8 cellular contexts compared by ENCODE assay signal in the genomic region with DNA sequence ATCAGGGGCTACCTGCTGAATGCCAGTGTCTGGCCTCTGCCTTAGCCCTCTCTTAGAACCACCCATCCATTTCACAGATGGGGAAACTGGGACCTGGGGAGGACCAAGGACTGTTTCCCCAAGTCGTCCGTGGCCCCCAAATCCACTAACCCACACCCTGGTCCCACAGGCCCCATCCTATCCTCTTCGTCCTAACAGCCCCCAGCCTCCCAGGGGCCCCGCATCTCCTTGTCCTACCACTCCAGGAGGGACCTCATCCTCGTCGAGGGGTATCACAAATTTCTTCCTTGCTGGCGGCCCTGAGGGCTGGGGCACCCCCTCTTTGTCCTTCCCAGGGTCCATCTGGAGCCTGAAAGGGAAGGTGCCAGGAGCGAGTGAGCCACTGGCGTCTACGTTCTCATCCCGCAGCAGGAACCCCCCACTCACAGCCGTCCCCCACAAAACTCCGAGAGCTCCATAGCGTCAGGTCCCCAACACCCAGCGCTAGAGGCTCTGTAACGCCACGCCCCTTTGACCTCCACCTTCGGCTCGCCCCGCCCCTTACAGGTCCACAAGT. TPM values are rescaled to one million over a fixed set of nuclear protein-coding genes. Genes with fewer than 3 reads are reported as not detected.
A peak's percentile ranks its signal among the peaks of the same experiment; 100 is the strongest.
DNase-seq lines count a peak whose midpoint lies in the region; ATAC-seq, FAIRE-seq and TF ChIP-seq lines count a peak whose summit lies in the region.

No MANE protein-coding gene starts in this region.

- H4K12ac ChIP-seq in trophoblast cell (ENCODE audit: low read depth, low read length) = peak overlapping the region; percentile 86

- H2BK120ac ChIP-seq in trophoblast cell (ENCODE audit: insufficient read depth, low read length, poor library complexity) = peak overlapping the region; percentile 39

- peak overlapping the region; percentile 94 for H4K91ac ChIP-seq in trophoblast cell (ENCODE audit: low read depth, low read length)

- peak overlapping the region; percentile 60 for H3K18ac ChIP-seq in trophoblast cell (ENCODE audit: low read length)

- H2BK12ac ChIP-seq in trophoblast cell (ENCODE audit: low read length) = peak overlapping the region; percentile 64

- H3K14ac ChIP-seq in trophoblast cell (ENCODE audit: low read length) = peak overlapping the region; percentile 69

- H2AFZ ChIP-seq in trophoblast cell (ENCODE audit: insufficient read depth, low read length, poor library complexity) = peak overlapping the region; percentile 80

- H3K4me2 ChIP-seq in trophoblast cell (ENCODE audit: low read length) = peak overlapping the region; percentile 67

- no peak for TF ChIP-seq POLR2A in H54 (IDR thresholded peaks at IDR 0.05; ENCODE audit: low read depth, low read length)

- no peak for FAIRE-seq in H54 (lab: Jason Lieb, UNC)

- H3K9me3 ChIP-seq in CD8-positive, alpha-beta memory T cell (ENCODE audit: low read length) = no peaks in the 10 kb centered on the region
- no peaks in the 10 kb centered on the region for H3K9me3 ChIP-seq in endodermal cell (ENCODE audit: control insufficient read depth, low read length)
- no peaks in the 10 kb centered on the region for H3K9me3 ChIP-seq in trophoblast cell (ENCODE audit: insufficient read depth, low read depth, low read length)

- H4K8ac ChIP-seq in trophoblast cell (ENCODE audit: low read depth, low read length) = peak overlapping the region; percentile 91

- no peaks in the 10 kb centered on the region for H3K27me3 ChIP-seq in CD8-positive, alpha-beta memory T cell (ENCODE audit: insufficient read depth, low read length, poor library complexity, severe bottlenecking)
- H3K27me3 ChIP-seq in endodermal cell (ENCODE audit: control insufficient read depth, insufficient read depth, low read length, poor library complexity, severe bottlenecking) (no peaks in the 10 kb centered on the region), trophoblast cell (ENCODE audit: insufficient read depth, low read length) (no peaks in the 10 kb centered on the region)

- CTCF ChIA-PET in CD8-positive, alpha-beta memory T cell (lab: Charles Lee) = interaction anchor here (0.6 to 1.0 kb wide), 2 partner anchors 14 to 16 kb away, joined by 3 read pairs; no protein-coding TSS in a partner anchor

- no peak for TF ChIP-seq CTCF in endodermal cell (conservative IDR thresholded peaks at IDR 0.05)

- DNase-seq in CD8-positive, alpha-beta memory T cell = peak in 2 of 5 donors; percentile 71
- DNase-seq in endodermal cell (no peak), trophoblast cell (no peak), SHP77 (lab: John Stamatoyannopoulos, UW) (no peak), NCI-H345 (lab: John Stamatoyannopoulos, UW) (no peak), H54 (ENCODE audit: insufficient read length, low spot score) (no peak)

- H3K23ac ChIP-seq in trophoblast cell (ENCODE audit: low read length) = no peak overlapping the region

- peak overlapping the region; percentile 25 for H3K4ac ChIP-seq in trophoblast cell (ENCODE audit: low read depth, low read length)

- no peaks in the 10 kb centered on the region for H3K9me3 Mint-ChIP-seq in CD8-positive, alpha-beta memory T cell
- no peaks in the 10 kb centered on the region for H3K9me3 Mint-ChIP-seq in T-helper 1 cell treated with Interleukin-12 subunit alpha and Interleukin-12 subunit beta and Interleukin-4 antibody, amounts not matched to agents 30 μg/mL and 1 μg/mL, for 36 hours
- H3K9me3 Mint-ChIP-seq in endodermal cell = no peaks in the 10 kb centered on the region

- peaks cover 0 to 38% (median 0%) of the 10 kb centered on the region in 3 donors for H3K36me3 Mint-ChIP-seq in CD8-positive, alpha-beta memory T cell
- peaks cover 24% of the 10 kb centered on the region for H3K36me3 Mint-ChIP-seq in T-helper 1 cell treated with Interleukin-12 subunit alpha and Interleukin-12 subunit beta and Interleukin-4 antibody, amounts not matched to agents 30 μg/mL and 1 μg/mL, for 36 hours (ENCODE audit: low read depth)
- peaks cover 20% of the 10 kb centered on the region for H3K36me3 Mint-ChIP-seq in endodermal cell (ENCODE audit: low read depth)

- ATAC-seq in HG03135 (IDR thresholded peaks at IDR 0.05; ENCODE audit: unreplicated experiment) = no peak

- H3K4me1 ChIP-seq in CD8-positive, alpha-beta memory T cell (ENCODE audit: insufficient read depth, low read length) = peaks cover 24% of the 10 kb centered on the region
- H3K4me1 ChIP-seq in endodermal cell (ENCODE audit: control insufficient read depth, insufficient read depth, low read length) (no peaks in the 10 kb centered on the region), trophoblast cell (ENCODE audit: control insufficient read depth in 1 of 2, insufficient read depth in 2 of 2, low read length in 2 of 2) (peaks cover 11 to 18% of the 10 kb centered on the region in 2 experiments)

- H3K4me1 Mint-ChIP-seq in CD8-positive, alpha-beta memory T cell = peaks cover 37 to 63% (median 41%) of the 10 kb centered on the region in 3 donors
- peaks cover 45% of the 10 kb centered on the region for H3K4me1 Mint-ChIP-seq in T-helper 1 cell treated with Interleukin-12 subunit alpha and Interleukin-12 subunit beta and Interleukin-4 antibody, amounts not matched to agents 30 μg/mL and 1 μg/mL, for 36 hours (ENCODE audit: low read depth)
- H3K4me1 Mint-ChIP-seq in endodermal cell = peaks cover 15% of the 10 kb centered on the region

- H3K79me2 ChIP-seq in trophoblast cell (ENCODE audit: control insufficient read depth, insufficient read depth, low read length, poor library complexity) = peaks cover 8% of the 10 kb centered on the region

- H3K27me3 Mint-ChIP-seq in CD8-positive, alpha-beta memory T cell = peaks cover 0 to 2% of the 10 kb centered on the region in 2 donors
- H3K27me3 Mint-ChIP-seq in T-helper 1 cell treated with Interleukin-12 subunit alpha and Interleukin-12 subunit beta and Interleukin-4 antibody, amounts not matched to agents 30 μg/mL and 1 μg/mL, for 36 hours (ENCODE audit: low read depth) = peaks cover 4% of the 10 kb centered on the region
- H3K27me3 Mint-ChIP-seq in endodermal cell (ENCODE audit: insufficient read depth) = no peaks in the 10 kb centered on the region

- peak overlapping the region; percentile 75 for H2BK5ac ChIP-seq in trophoblast cell (ENCODE audit: low read depth, low read length, poor library complexity)

- peak overlapping the region; percentile 63 to 97 (median 92) for H3K27ac Mint-ChIP-seq in CD8-positive, alpha-beta memory T cell
- H3K27ac Mint-ChIP-seq in T-helper 1 cell treated with Interleukin-12 subunit alpha and Interleukin-12 subunit beta and Interleukin-4 antibody, amounts not matched to agents 30 μg/mL and 1 μg/mL, for 36 hours = peak overlapping the region; percentile 93
- peak overlapping the region; percentile 95 for H3K27ac Mint-ChIP-seq in endodermal cell

- H3K4me3 Mint-ChIP-seq in CD8-positive, alpha-beta memory T cell = peak overlapping the region; percentile 85 to 99 (median 91)
- peak overlapping the region; percentile 94 for H3K4me3 Mint-ChIP-seq in T-helper 1 cell treated with Interleukin-12 subunit alpha and Interleukin-12 subunit beta and Interleukin-4 antibody, amounts not matched to agents 30 μg/mL and 1 μg/mL, for 36 hours
- peak overlapping the region; percentile 76 for H3K4me3 Mint-ChIP-seq in endodermal cell

- H3K9ac ChIP-seq in endodermal cell (ENCODE audit: extremely low read depth, low read length, poor library complexity, severe bottlenecking) (peak overlapping the region; percentile 61), trophoblast cell (ENCODE audit: low read length) (peak overlapping the region; percentile 72)

- H3K4me3 ChIP-seq in CD8-positive, alpha-beta memory T cell (ENCODE audit: low read length) = peak overlapping the region; percentile 80
- peak overlapping the region; percentile 82 for H3K4me3 ChIP-seq in endodermal cell (ENCODE audit: low read length)
- H3K4me3 ChIP-seq in trophoblast cell (ENCODE audit: low read depth, low read length) = peak overlapping the region; percentile 76

- H3K79me1 ChIP-seq in trophoblast cell (ENCODE audit: low read length) = peaks cover 13% of the 10 kb centered on the region

- H3K36me3 ChIP-seq in CD8-positive, alpha-beta memory T cell (ENCODE audit: insufficient read depth, low read length) = peaks cover 10% of the 10 kb centered on the region
- peaks cover 1% of the 10 kb centered on the region for H3K36me3 ChIP-seq in endodermal cell (ENCODE audit: control insufficient read depth, insufficient read depth, low read length)
- peaks cover 7 to 18% of the 10 kb centered on the region in 2 experiments for H3K36me3 ChIP-seq in trophoblast cell (ENCODE audit: control insufficient read depth in 1 of 2, insufficient read depth in 2 of 2, low read length in 2 of 2)

- 7 to 13% methylated on average over 8 to 20 of the region's 20 CpGs for WGBS in endodermal cell (ENCODE audit: insufficient coverage in 1 of 2, insufficient read length in 1 of 2), 2 experiments
- WGBS in trophoblast cell (ENCODE audit: extremely low coverage, insufficient coverage, insufficient read length) = no CpG with 5 or more reads among the region's 20 CpGs

- peak overlapping the region; percentile 99 for H2AK5ac ChIP-seq in trophoblast cell (ENCODE audit: low read length)

- POLR2A ChIA-PET in CD8-positive, alpha-beta memory T cell (lab: Charles Lee) = interaction anchor here (0.6 kb wide), 1 partner anchor 23 kb away, joined by 3 read pairs; no protein-coding TSS in a partner anchor

- peak overlapping the region; percentile 79 for H3K27ac ChIP-seq in CD8-positive, alpha-beta memory T cell (ENCODE audit: low read depth, low read length)
- H3K27ac ChIP-seq in endodermal cell (ENCODE audit: low read depth, low read length) (peak overlapping the region; percentile 6), trophoblast cell (ENCODE audit: low read depth, low read length) (peak overlapping the region; percentile 39)

RNA-seq across cellular contexts. Expression of a gene that starts 0.6 kb away (rescaled TPM):
- 10 to 100 TPM; 75.7 to 82.6 TPM for total RNA-seq in CD8-positive, alpha-beta memory T cell
- polyA plus RNA-seq in CD8-positive, alpha-beta memory T cell = 47.5 TPM
- total RNA-seq in endodermal cell = 10 to 100 TPM; 53.5 to 63.6 TPM
- polyA plus RNA-seq in endodermal cell (2013, experiment 1 of 2) = 70.3 TPM
- 66.1 TPM for polyA plus RNA-seq in endodermal cell (2013, experiment 2 of 2)
- polyA plus RNA-seq in trophoblast cell (2013) = 56.9 and 58.5 TPM in 2 replicates

RNA-seq across cellular contexts. Expression of a gene that starts 16.7 kb away (rescaled TPM):
- total RNA-seq in CD8-positive, alpha-beta memory T cell = 10 to 100 TPM; 26.5 to 27.4 TPM
- 2.2 TPM for polyA plus RNA-seq in CD8-positive, alpha-beta memory T cell
- 10 to 100 TPM; 13.2 to 16.0 TPM for total RNA-seq in endodermal cell
- 6.8 TPM for polyA plus RNA-seq in endodermal cell (2013, experiment 1 of 2)
- 6.2 TPM for polyA plus RNA-seq in endodermal cell (2013, experiment 2 of 2)
- 10.8 and 11.1 TPM in 2 replicates for polyA plus RNA-seq in trophoblast cell (2013)

RNA-seq across cellular contexts. Expression of a gene that starts 18.2 kb away (rescaled TPM):
- total RNA-seq in CD8-positive, alpha-beta memory T cell = 1 to 10 TPM; 3.9 to 4.3 TPM
- 0.83 TPM for polyA plus RNA-seq in CD8-positive, alpha-beta memory T cell
- 10 to 100 TPM; 17.9 to 26.4 TPM for total RNA-seq in endodermal cell
- polyA plus RNA-seq in endodermal cell (2013, experiment 1 of 2) = 21.8 TPM
- polyA plus RNA-seq in endodermal cell (2013, experiment 2 of 2) = 16.7 TPM
- polyA plus RNA-seq in trophoblast cell (2013) = 190 TPM in 2 replicates

RNA-seq across cellular contexts. Expression of a gene that starts 44.7 kb away (rescaled TPM):
- 10 to 100 TPM; 21.6 to 22.1 TPM for total RNA-seq in CD8-positive, alpha-beta memory T cell
- 48.2 TPM for polyA plus RNA-seq in CD8-positive, alpha-beta memory T cell
- 1 to 10 TPM; 1.6 to 3.0 TPM for total RNA-seq in endodermal cell
- 1.6 TPM for polyA plus RNA-seq in endodermal cell (2013, experiment 1 of 2)
- polyA plus RNA-seq in endodermal cell (2013, experiment 2 of 2) = 1.4 TPM
- 37.2 and 40.1 TPM in 2 replicates for polyA plus RNA-seq in trophoblast cell (2013)

RNA-seq across cellular contexts. Expression of a gene that starts 52.7 kb away (rescaled TPM):
- total RNA-seq in CD8-positive, alpha-beta memory T cell = 10 to 100 TPM; 22.0 to 23.9 TPM
- 7.8 TPM for polyA plus RNA-seq in CD8-positive, alpha-beta memory T cell
- total RNA-seq in endodermal cell = 100 to 1,000 TPM in 1 of 2 donors, 10 to 100 TPM in 1; 87.9 to 105 TPM
- polyA plus RNA-seq in endodermal cell (2013, experiment 1 of 2) = 62.3 TPM
- 51.6 TPM for polyA plus RNA-seq in endodermal cell (2013, experiment 2 of 2)
- 28.2 and 30.2 TPM in 2 replicates for polyA plus RNA-seq in trophoblast cell (2013)

Comparison
In these comparisons a context has a peak if more than half of its experiments do, and no peak if none do; other contexts are left out.
1. H3K27ac ChIP-seq: peak in every context shown above with its lines; median percentile 79 in CD8-positive, alpha-beta memory T cell; 39 in trophoblast cell; 6 in endodermal cell.